8 cellular contexts compared by ENCODE assay signal in the genomic region with DNA sequence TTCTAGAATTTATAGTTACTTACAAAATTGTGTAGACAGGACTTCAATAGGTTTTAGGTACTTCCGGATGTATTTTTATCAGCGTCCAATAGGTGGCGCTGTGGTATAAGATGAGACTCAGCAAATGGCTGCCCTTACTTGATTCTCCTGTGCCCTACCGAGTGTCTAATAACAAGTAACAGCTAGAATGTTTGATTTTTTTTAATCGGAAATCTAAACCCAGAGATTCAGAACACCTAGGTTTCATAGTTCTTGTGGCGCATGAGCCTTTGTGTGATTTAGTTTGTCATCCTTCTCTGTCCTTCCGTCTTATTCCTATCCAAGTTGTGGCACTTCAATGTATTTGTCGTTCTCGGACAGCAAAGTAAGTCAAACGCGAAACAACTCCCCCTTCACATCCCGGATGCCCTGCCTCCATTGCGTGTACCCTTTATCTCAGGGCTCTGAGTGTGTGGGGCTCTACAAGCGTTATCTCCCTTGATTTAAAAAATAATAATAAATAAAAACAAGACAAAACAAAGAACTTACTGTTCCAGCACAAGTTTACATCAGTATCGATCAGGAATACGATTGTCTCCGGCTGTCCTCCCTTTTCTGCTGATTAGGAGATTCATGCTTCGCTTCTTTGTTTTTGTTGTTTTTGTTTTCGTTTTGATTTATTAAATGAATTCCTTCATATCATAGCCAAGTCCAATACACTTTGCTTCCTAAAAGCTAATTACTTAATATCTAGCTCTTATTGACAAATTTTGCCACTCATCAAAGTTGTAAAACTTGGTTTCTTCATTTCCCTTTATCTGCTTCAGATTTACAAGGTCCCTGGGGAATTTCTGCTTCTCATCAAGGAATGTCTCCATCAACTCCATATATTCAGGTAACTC. TPM values are rescaled to one million over a fixed set of nuclear protein-coding genes. Genes with fewer than 3 reads are reported as not detected.
DNase-seq lines count a peak whose midpoint lies in the region; ATAC-seq and TF ChIP-seq lines count a peak whose summit lies in the region.

No MANE protein-coding gene starts in this region.

- peaks cover 0 to 6% (median 0%) of the 10 kb centered on the region in 12 donors for H3K4me1 ChIP-seq in heart left ventricle
- H3K4me1 ChIP-seq in upper lobe of left lung = peaks cover 0 to 5% (median 0%) of the 10 kb centered on the region in 4 donors

- TF ChIP-seq CTCF in heart left ventricle (IDR thresholded peaks at IDR 0.05) = peak; percentile 81 to 96 (median 90)
- peak; percentile 73 to 92 (median 83) for TF ChIP-seq CTCF in upper lobe of left lung (IDR thresholded peaks at IDR 0.05)

- peak overlapping the region; percentile 60 for H3K4me3 ChIP-seq in GM08714 (ENCODE audit: low read length)
- H3K4me3 ChIP-seq in heart left ventricle = peak overlapping the region; percentile 24 to 67 (median 52)
- H3K4me3 ChIP-seq in upper lobe of left lung = peak overlapping the region in 3 of 4 donors; percentile 38 to 59 (median 56)

- DNase-seq in NCI-H1105 treated with DMSO at 0.1 percent for 48 hours (lab: John Stamatoyannopoulos, UW) (peak; percentile 78), SKM-1 treated with dmso at 0.1 percent for 144 hours (lab: John Stamatoyannopoulos, UW; ENCODE audit: unreplicated experiment) (peak; percentile 85), heart left ventricle (peak in 4 of 5 donors; percentile 49 to 78 (median 66)), posterior cingulate gyrus (peak in 6 of 10 donors; percentile 33 to 84 (median 64)), upper lobe of left lung (peak in 1 of 2 donors; percentile 76)
- DNase-seq in activated naive CD8-positive, alpha-beta T cell treated with anti-CD3 and anti-CD28 coated beads, Interleukin-2, amount 50 U/mL, for 16 hours (ENCODE audit: low read depth, low spot score) = peak; percentile 76

- TF ChIP-seq POLR2A in heart left ventricle (IDR thresholded peaks at IDR 0.05) (no peak), upper lobe of left lung (IDR thresholded peaks at IDR 0.05) (peak in 1 of 4 donors; percentile 22)

- no peaks in the 10 kb centered on the region for H3K9me3 ChIP-seq in heart left ventricle
- H3K9me3 ChIP-seq in upper lobe of left lung = no peaks in the 10 kb centered on the region

- 9 to 14% (median 12%) methylated on average over 19 of the region's 19 CpGs for WGBS in heart left ventricle, 4 donors
- WGBS in upper lobe of left lung, 2 donors = 11 to 13% methylated on average over 19 of the region's 19 CpGs

- H3K36me3 ChIP-seq in heart left ventricle = no peaks in the 10 kb centered on the region
- no peaks in the 10 kb centered on the region for H3K36me3 ChIP-seq in upper lobe of left lung

- intact Hi-C loops in heart left ventricle (cut with DNase I) = loop anchor here (2.0 to 10.0 kb wide), 10 partner anchors 49 to 322 kb away; a partner anchor contains a TSS
- intact Hi-C loops in posterior cingulate gyrus (cut with DNase I) = loop anchor here (2.0 kb wide), 1 partner anchor 292 kb away; no protein-coding TSS in a partner anchor

- H3K27ac ChIP-seq in heart left ventricle = peak overlapping the region; percentile 51 to 84 (median 74)
- peak overlapping the region; percentile 52 to 84 (median 78) for H3K27ac ChIP-seq in upper lobe of left lung

- H3K27me3 ChIP-seq in heart left ventricle (no peaks in the 10 kb centered on the region), upper lobe of left lung (no peaks in the 10 kb centered on the region)

- ATAC-seq in HG02623 (IDR thresholded peaks at IDR 0.05; ENCODE audit: unreplicated experiment) (peak; percentile 93), heart left ventricle (peak; percentile 93 to 96 (median 95)), upper lobe of left lung (ENCODE audit: low FRiP score in 2 of 2) (peak; percentile 96 to 97)

- no peak for TF ChIP-seq EP300 in upper lobe of left lung (IDR thresholded peaks at IDR 0.05)

RNA-seq across cellular contexts. Expression of a gene that starts 50.7 kb away (rescaled TPM):
- total RNA-seq in heart left ventricle (10 to 100 TPM; 26.9 to 44.3 (median 30.0) TPM), upper lobe of left lung (10 to 100 TPM; 23.3 to 61.4 (median 42.8) TPM)
- polyA plus RNA-seq in heart left ventricle = 10 to 100 TPM; 21.0 to 23.4 TPM
